ENCODE assay signal across 8 cellular contexts in the genomic region with DNA sequence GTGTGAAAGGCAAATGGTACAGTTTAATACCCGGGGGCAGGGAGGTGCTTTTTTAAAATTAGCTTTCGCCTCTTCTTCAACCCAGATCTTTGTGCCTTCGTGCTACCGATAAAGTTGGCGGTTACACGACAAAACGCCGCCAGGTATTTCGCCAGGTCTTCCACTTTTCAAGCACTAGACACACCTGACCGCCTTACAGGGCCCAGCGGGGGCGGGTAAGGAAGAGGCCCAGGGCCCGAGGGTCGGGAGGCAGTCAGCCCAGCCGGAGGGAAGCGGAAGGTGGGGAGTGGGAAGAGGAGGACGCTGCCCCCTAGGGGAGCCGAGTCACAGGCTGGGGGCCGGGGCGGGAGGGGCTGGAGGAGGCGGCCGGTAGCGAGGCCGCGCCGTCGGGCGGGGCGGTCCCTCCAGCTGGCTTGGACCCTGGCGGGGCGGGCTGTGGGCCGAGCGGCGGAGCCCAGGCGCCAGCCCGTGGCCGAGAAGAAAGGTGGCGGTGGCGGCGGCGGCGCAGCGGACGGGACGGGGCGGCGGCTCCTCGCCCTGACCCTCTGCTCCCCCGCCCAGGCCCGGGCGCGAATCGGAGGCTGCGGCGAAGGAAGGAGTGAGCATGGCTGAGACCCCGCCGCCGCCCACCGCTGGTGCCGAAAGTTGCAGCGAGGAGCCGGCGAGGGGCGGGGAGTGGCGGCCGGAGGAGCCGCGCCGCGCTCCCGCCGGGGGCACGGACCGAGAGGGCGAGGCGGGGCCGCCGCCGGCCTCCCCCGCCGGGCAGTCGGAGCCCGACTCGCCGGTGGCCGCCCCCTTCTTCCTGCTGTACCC. TPM values are rescaled to one million over a fixed set of nuclear protein-coding genes. Genes with fewer than 3 reads are reported as not detected.
DNase-seq lines count a peak whose midpoint lies in the region; ATAC-seq, FAIRE-seq and TF ChIP-seq lines count a peak whose summit lies in the region.

No MANE protein-coding gene starts in this region.

- H2BK120ac ChIP-seq in neuronal stem cell (ENCODE audit: low read depth, low read length), result peak overlapping the region; percentile 31

- H3K14ac ChIP-seq in neuronal stem cell (ENCODE audit: low read length), result no peak overlapping the region

- peak overlapping the region; percentile 79 for H3K4me3 ChIP-seq in Jurkat, Clone E6-1 (ENCODE audit: low read length)
- H3K4me3 ChIP-seq in neuronal stem cell (ENCODE audit: low read length in 2 of 2) (peak overlapping the region; percentile 90 to 96), upper lobe of right lung (peak overlapping the region; percentile 89)

- peak overlapping the region; percentile 94 for H2BK15ac ChIP-seq in neuronal stem cell (ENCODE audit: low read length)

- H3K27ac ChIP-seq in neuronal stem cell (replicated peaks; ENCODE audit: low read length), result peak overlapping the region; percentile 67
- H3K27ac ChIP-seq in upper lobe of right lung, result peak overlapping the region; percentile 93

- H3K79me1 ChIP-seq in neuronal stem cell (ENCODE audit: low read depth, low read length), result no peaks in the 10 kb centered on the region

- ATAC-seq in GM21723 (IDR thresholded peaks at IDR 0.05; ENCODE audit: unreplicated experiment) (peak; percentile 69), upper lobe of right lung (peak; percentile 90)

- H3K27ac Mint-ChIP-seq in activated naive CD4-positive, alpha-beta T cell treated with anti-CD3 and anti-CD28 coated beads, Interleukin-2, amount 10 ng/mL, durations not matched to agents 7 days and 5 days, result peak overlapping the region; percentile 91

- intact Hi-C loops in upper lobe of right lung (cut with DNase I), result no loop called here

- no peaks in the 10 kb centered on the region for H3K27me3 Mint-ChIP-seq in activated naive CD4-positive, alpha-beta T cell treated with anti-CD3 and anti-CD28 coated beads, Interleukin-2, amount 10 ng/mL, durations not matched to agents 7 days and 5 days

- no peak for FAIRE-seq in frontal cortex (lab: Jason Lieb, UNC)

- H3K27me3 ChIP-seq in neuronal stem cell (ENCODE audit: control insufficient read depth in 3 of 3, insufficient read depth in 3 of 3, low read depth in 1 of 3, low read length in 3 of 3) (no peaks in the 10 kb centered on the region), upper lobe of right lung (no peaks in the 10 kb centered on the region)

- H3K4ac ChIP-seq in neuronal stem cell (ENCODE audit: low read length), result no peak overlapping the region

- H3K18ac ChIP-seq in neuronal stem cell (ENCODE audit: low read length), result peak overlapping the region; percentile 99

- TF ChIP-seq CTCF in upper lobe of right lung (IDR thresholded peaks at IDR 0.05), result peak; percentile 29

- peak overlapping the region; percentile 98 for H3K23ac ChIP-seq in neuronal stem cell (ENCODE audit: low read depth, low read length, poor library complexity)

- H2AFZ ChIP-seq in neuronal stem cell (ENCODE audit: low read length), result peak overlapping the region; percentile 95

- CTCF ChIA-PET in activated naive CD4-positive, alpha-beta T cell treated with anti-CD3 and anti-CD28 coated beads, Interleukin-2, amount 10 ng/mL, durations not matched to agents 7 days and 5 days (lab: Charles Lee), result interaction anchor here (0.6 to 4.2 kb wide), 17 partner anchors 7 to 134 kb away, joined by 3 to 14 read pairs (median 5); a partner anchor contains a TSS

- peaks cover 3% of the 10 kb centered on the region for H3K36me3 Mint-ChIP-seq in activated naive CD4-positive, alpha-beta T cell treated with anti-CD3 and anti-CD28 coated beads, Interleukin-2, amount 10 ng/mL, durations not matched to agents 7 days and 5 days

- peak overlapping the region; percentile 58 for H2BK12ac ChIP-seq in neuronal stem cell (ENCODE audit: low read length)

- H2AK5ac ChIP-seq in neuronal stem cell (ENCODE audit: low read depth, low read length), result peak overlapping the region; percentile 70

- peak overlapping the region; percentile 66 for H3K4me2 ChIP-seq in neuronal stem cell (ENCODE audit: insufficient read depth, low read length, poor library complexity, severe bottlenecking)

- H3K4me1 Mint-ChIP-seq in activated naive CD4-positive, alpha-beta T cell treated with anti-CD3 and anti-CD28 coated beads, Interleukin-2, amount 10 ng/mL, durations not matched to agents 7 days and 5 days, result peaks cover 40% of the 10 kb centered on the region

- DNase-seq in EL (peak; percentile 77), SHP77 treated with DMSO at 0.1 percent for 48 hours (lab: John Stamatoyannopoulos, UW) (peak; percentile 57), frontal cortex (ENCODE audit: low spot score in 2 of 2) (peak; percentile 80 to 82), neuronal stem cell (ENCODE audit: low spot score) (peak; percentile 80), upper lobe of right lung (peak; percentile 95)
- peak; percentile 42 for DNase-seq in Jurkat, Clone E6-1 (ENCODE audit: low read depth, low spot score)
- peak; percentile 75 for DNase-seq in activated naive CD4-positive, alpha-beta T cell treated with anti-CD3 and anti-CD28 coated beads, Interleukin-2, amount 10 ng/mL, durations not matched to agents 7 days and 5 days

- no peaks in the 10 kb centered on the region for H3K9me3 Mint-ChIP-seq in activated naive CD4-positive, alpha-beta T cell treated with anti-CD3 and anti-CD28 coated beads, Interleukin-2, amount 10 ng/mL, durations not matched to agents 7 days and 5 days

- no peak overlapping the region for H4K8ac ChIP-seq in neuronal stem cell (ENCODE audit: low read depth, low read length)

- H3K36me3 ChIP-seq in neuronal stem cell (replicated peaks in 1 of 2; ENCODE audit: control insufficient read depth in 2 of 2, insufficient read depth in 2 of 2, low read length in 2 of 2), result peaks cover 0 to 2% of the 10 kb centered on the region in 2 donors
- H3K36me3 ChIP-seq in upper lobe of right lung, result no peaks in the 10 kb centered on the region

- H3K9me3 ChIP-seq in neuronal stem cell (replicated peaks in 1 of 2; ENCODE audit: control insufficient read depth in 2 of 2, insufficient read depth in 1 of 2, low read depth in 1 of 2, low read length in 2 of 2) (no peaks in the 10 kb centered on the region), upper lobe of right lung (no peaks in the 10 kb centered on the region)

- no CpG with 5 or more reads among the region's 86 CpGs for WGBS in neuronal stem cell (ENCODE audit: extremely low coverage in 2 of 2, insufficient read length in 2 of 2, insufficient replicate concordance in 1 of 2), 2 donors

- H3K9ac ChIP-seq in neuronal stem cell (ENCODE audit: low read depth, low read length, poor library complexity), result peak overlapping the region; percentile 93

- H4K91ac ChIP-seq in neuronal stem cell (ENCODE audit: low read depth, low read length, poor library complexity), result peak overlapping the region; percentile 79

- peak overlapping the region; percentile 93 for H2BK5ac ChIP-seq in neuronal stem cell (ENCODE audit: low read length)

- H3K4me3 Mint-ChIP-seq in activated naive CD4-positive, alpha-beta T cell treated with anti-CD3 and anti-CD28 coated beads, Interleukin-2, amount 10 ng/mL, durations not matched to agents 7 days and 5 days, result peak overlapping the region; percentile 88

- peaks cover 4 to 14% of the 10 kb centered on the region in 2 donors for H3K4me1 ChIP-seq in neuronal stem cell (ENCODE audit: control insufficient read depth in 2 of 2, insufficient read depth in 1 of 2, low read depth in 1 of 2, low read length in 2 of 2)
- H3K4me1 ChIP-seq in upper lobe of right lung, result peaks cover 19% of the 10 kb centered on the region

RNA-seq across cellular contexts. Expression of a gene that starts 16.2 kb away (rescaled TPM):
- polyA plus RNA-seq in Jurkat, Clone E6-1 (2012; ENCODE audit: insufficient read depth, insufficient read length), result 46.5 TPM
- total RNA-seq in frontal cortex (16.3 TPM), upper lobe of right lung (27.2 TPM)
- polyA plus RNA-seq in neuronal stem cell (2013, experiment 1 of 2), result 29.3 TPM
- polyA plus RNA-seq in neuronal stem cell (2013, experiment 2 of 2), result 29.9 TPM

RNA-seq across cellular contexts. Expression of a gene that starts 17.2 kb away (rescaled TPM):
- polyA plus RNA-seq in Jurkat, Clone E6-1 (2012; ENCODE audit: insufficient read depth, insufficient read length), result 41.7 TPM
- total RNA-seq in frontal cortex (669 TPM), upper lobe of right lung (98.2 TPM)
- 42.1 TPM for polyA plus RNA-seq in neuronal stem cell (2013, experiment 1 of 2)
- polyA plus RNA-seq in neuronal stem cell (2013, experiment 2 of 2), result 41.9 TPM

RNA-seq across cellular contexts. Expression of a gene that starts 38.2 kb away (rescaled TPM):
- not detected for polyA plus RNA-seq in Jurkat, Clone E6-1 (2012; ENCODE audit: insufficient read depth, insufficient read length)
- total RNA-seq in frontal cortex (under 0.01 TPM), upper lobe of right lung (99.1 TPM)
- polyA plus RNA-seq in neuronal stem cell (2013, experiment 1 of 2), result 0.03 TPM
- polyA plus RNA-seq in neuronal stem cell (2013, experiment 2 of 2), result not detected

Comparison
In these comparisons a context has a peak if more than half of its experiments do, and no peak if none do; other contexts are left out.
1. Peak in every context shown above with its lines: DNase-seq, ATAC-seq, H3K4me3 ChIP-seq and H3K27ac ChIP-seq.
2. DNase-seq: peak in every context shown above with its lines; median percentile 95 in upper lobe of right lung; 81 in frontal cortex; 80 in neuronal stem cell; 77 in EL; 75 in activated naive CD4-positive, alpha-beta T cell treated with anti-CD3 and anti-CD28 coated beads, Interleukin-2, amount 10 ng/mL, durations not matched to agents 7 days and 5 days; 57 in SHP77 treated with DMSO at 0.1 percent for 48 hours; 42 in Jurkat, Clone E6-1.
3. RNA of a gene that starts 38.2 kb away (total RNA-seq): 99.1 TPM in upper lobe of right lung (single experiment); under 0.01 TPM in frontal cortex (single experiment); every median in the first group is over 100 times any median in the second.